ENCODE assay signal across 8 cellular contexts in genomic region chr1:155070721-155071556, GRCh38. TPM values are rescaled to one million over a fixed set of nuclear protein-coding genes. Genes with fewer than 3 reads are reported as not detected.
DNase-seq lines count a peak whose midpoint lies in the region; FAIRE-seq and TF ChIP-seq lines count a peak whose summit lies in the region.

No MANE protein-coding gene starts in this region.

- H3K27me3 Mint-ChIP-seq in IgD-negative memory B cell (no peaks in the 10 kb centered on the region), astrocyte (ENCODE audit: low read depth, unreplicated experiment) (peaks cover 30% of the 10 kb centered on the region)

- H3K36me3 ChIP-seq in astrocyte (ENCODE audit: insufficient read depth, low read length), result peaks cover 4% of the 10 kb centered on the region
- H3K36me3 ChIP-seq in skeletal muscle satellite cell (ENCODE audit: insufficient read depth, low read length), result no peaks in the 10 kb centered on the region

- H3K9me3 ChIP-seq in astrocyte (ENCODE audit: insufficient read depth, low read depth, low read length) (no peaks in the 10 kb centered on the region), skeletal muscle satellite cell (replicated peaks; ENCODE audit: low read length) (no peaks in the 10 kb centered on the region)

- TF ChIP-seq CTCF in 22Rv1 (IDR thresholded peaks at IDR 0.05), result peak; percentile 77
- TF ChIP-seq CTCF in GM13977 (IDR thresholded peaks at IDR 0.05; ENCODE audit: extremely low read depth, insufficient read depth, missing control alignments), result peak; percentile 50
- no peak for TF ChIP-seq CTCF in astrocyte (IDR thresholded peaks at IDR 0.05; ENCODE audit: insufficient read depth, low read depth, low read length)

- H3K9me3 Mint-ChIP-seq in IgD-negative memory B cell (no peaks in the 10 kb centered on the region), astrocyte (ENCODE audit: unreplicated experiment) (no peaks in the 10 kb centered on the region)

- peak overlapping the region; percentile 7 for H2AFZ ChIP-seq in astrocyte (ENCODE audit: low read depth, low read length)

- H3K79me2 ChIP-seq in astrocyte (ENCODE audit: insufficient read depth, low read length), result peaks cover 5% of the 10 kb centered on the region

- H3K27me3 ChIP-seq in astrocyte (ENCODE audit: insufficient read depth, low read length), result peaks cover 20% of the 10 kb centered on the region
- peaks cover 11% of the 10 kb centered on the region for H3K27me3 ChIP-seq in skeletal muscle satellite cell (ENCODE audit: control insufficient read depth, insufficient read depth, low read length)

- H3K4me2 ChIP-seq in astrocyte (ENCODE audit: low read length), result peak overlapping the region; percentile 85
- peak overlapping the region; percentile 83 for H3K4me2 ChIP-seq in skeletal muscle satellite cell (ENCODE audit: low read length)

- no peak for FAIRE-seq in astrocyte (lab: Jason Lieb, UNC)

- H3K4me3 ChIP-seq in astrocyte (ENCODE audit: insufficient read depth, low read depth, low read length) (peak overlapping the region; percentile 50), iPS-11a (ENCODE audit: low read depth, low read length) (peak overlapping the region; percentile 48), skeletal muscle satellite cell (ENCODE audit: low read length) (peak overlapping the region; percentile 65)

- in situ Hi-C loops in GM13977 (cut with MboI; ENCODE audit: low pct_unique_long_range_greater_than_20kb, low sequenced_read_pairs, unreplicated experiment), result loop anchor here (25.0 kb wide), 1 partner anchor 409 kb away; no protein-coding TSS in a partner anchor

- peaks cover 3% of the 10 kb centered on the region for H3K36me3 Mint-ChIP-seq in IgD-negative memory B cell
- peaks cover 7% of the 10 kb centered on the region for H3K36me3 Mint-ChIP-seq in astrocyte (ENCODE audit: low read depth, unreplicated experiment)

- H3K4me1 ChIP-seq in astrocyte (ENCODE audit: insufficient read depth, low read length) (peaks cover 7% of the 10 kb centered on the region), skeletal muscle satellite cell (ENCODE audit: control insufficient read depth, insufficient read depth, low read length) (peaks cover 12% of the 10 kb centered on the region)

- H4K20me1 ChIP-seq in astrocyte (ENCODE audit: insufficient read depth, low read length), result peaks cover 25% of the 10 kb centered on the region

- H3K4me1 Mint-ChIP-seq in IgD-negative memory B cell (peaks cover 24 to 26% (median 25%) of the 10 kb centered on the region in 3 donors), astrocyte (ENCODE audit: low read depth, unreplicated experiment) (peaks cover 10% of the 10 kb centered on the region)

- peak overlapping the region in 2 of 3 donors; percentile 85 to 92 for H3K27ac Mint-ChIP-seq in IgD-negative memory B cell
- peak overlapping the region; percentile 48 for H3K27ac Mint-ChIP-seq in astrocyte (ENCODE audit: unreplicated experiment)

- H3K27ac ChIP-seq in 22Rv1, result peak overlapping the region; percentile 53
- no peak overlapping the region for H3K27ac ChIP-seq in astrocyte (ENCODE audit: low read depth, low read length)

- DNase-seq in GM13977 (ENCODE audit: low spot score), result peak; percentile 81
- DNase-seq in T-helper 1 cell, result peak; percentile 58 to 83 (median 71)
- peak; percentile 61 for DNase-seq in astrocyte (ENCODE audit: low read depth)
- no peak for DNase-seq in T1000 (lab: John Stamatoyannopoulos, UW)

- H3K4me3 Mint-ChIP-seq in IgD-negative memory B cell (peak overlapping the region; percentile 49 to 90 (median 86)), astrocyte (ENCODE audit: unreplicated experiment) (peak overlapping the region; percentile 84)

- H3K9ac ChIP-seq in astrocyte (ENCODE audit: low read length) (peak overlapping the region; percentile 44), skeletal muscle satellite cell (ENCODE audit: low read depth, low read length) (peak overlapping the region; percentile 47)

RNA-seq across cellular contexts. Expression of gene EFNA4, which starts 7.4 kb away (rescaled TPM):
- 8.5 TPM for polyA plus RNA-seq in IgD-negative memory B cell
- total RNA-seq in astrocyte, result 11.8 TPM in 2 replicates
- 1.8 and 2.4 TPM in 2 replicates for total RNA-seq in skeletal muscle satellite cell (2012; rRNA removed)

RNA-seq across cellular contexts. Expression of gene EFNA3, which starts 7.7 kb away (rescaled TPM):
- 1.3 TPM for polyA plus RNA-seq in IgD-negative memory B cell
- 2.9 and 3.4 TPM in 2 replicates for total RNA-seq in astrocyte
- total RNA-seq in skeletal muscle satellite cell (2012; rRNA removed), result 2.3 and 4.2 TPM in 2 replicates

RNA-seq across cellular contexts. Expression of gene ADAM15, which starts 19.8 kb away (rescaled TPM):
- polyA plus RNA-seq in IgD-negative memory B cell, result 8.0 TPM
- total RNA-seq in astrocyte, result 66.8 and 68.3 TPM in 2 replicates
- 78.9 and 80.1 TPM in 2 replicates for total RNA-seq in skeletal muscle satellite cell (2012; rRNA removed)

RNA-seq across cellular contexts. Expression of gene DCST1, which starts 37.3 kb away (rescaled TPM):
- not detected for polyA plus RNA-seq in IgD-negative memory B cell
- not detected in 2 replicates for total RNA-seq in astrocyte
- total RNA-seq in skeletal muscle satellite cell (2012; rRNA removed), result not detected in 2 replicates

RNA-seq across cellular contexts. Expression of gene DCST2, which starts 37.4 kb away (rescaled TPM):
- polyA plus RNA-seq in IgD-negative memory B cell, result not detected
- total RNA-seq in astrocyte, result 0.34 and 0.36 TPM in 2 replicates
- not detected in 2 replicates for total RNA-seq in skeletal muscle satellite cell (2012; rRNA removed)
